21 cellular contexts compared by ENCODE assay signal in the genomic region with DNA sequence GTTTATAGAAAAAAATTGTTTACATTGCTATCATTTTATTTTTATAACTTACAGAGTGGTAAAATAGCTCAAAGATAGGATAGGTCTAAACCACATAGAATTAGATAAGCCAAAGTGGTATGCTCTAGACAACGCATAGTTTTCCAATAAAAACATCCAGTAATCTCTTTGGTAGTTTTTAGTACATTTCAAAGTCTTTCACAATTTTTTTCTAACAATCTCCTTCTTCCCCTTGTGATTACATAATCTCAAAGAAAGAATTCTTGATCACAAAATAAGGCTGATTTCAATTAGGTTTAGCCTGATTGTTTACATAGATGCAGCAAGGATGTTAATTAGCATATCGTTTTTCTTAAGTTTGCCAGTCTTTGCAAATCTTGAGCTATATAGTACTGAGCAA.
DNase-seq lines count a peak whose midpoint lies in the region; ATAC-seq and TF ChIP-seq lines count a peak whose summit lies in the region.
"Had no signal": no experiment of that assay in that cellular context is flagged by ENCODE, and none has a peak within 500 bp of the region (broad histone marks: within the 10 kb centered on the region; RNA-seq: fewer than 3 reads in every experiment).

No MANE protein-coding gene starts in this region.

- dilution Hi-C loops in mammary epithelial cell (cut with HindIII; ENCODE audit: low sequenced_read_pairs), result no loop called here

- WGBS in mammary epithelial cell (ENCODE audit: low coverage, missing lambda C conversion rate), result 97% methylated on average over 2 of the region's 2 CpGs

- no peaks in the 10 kb centered on the region for H3K79me2 ChIP-seq in mammary epithelial cell (ENCODE audit: insufficient read depth, low read length)

- no peak for TF ChIP-seq POLR2A in Peyer's patch (IDR thresholded peaks at IDR 0.05)

- no peaks in the 10 kb centered on the region for H3K9me3 ChIP-seq in Peyer's patch
- no peaks in the 10 kb centered on the region for H3K9me3 ChIP-seq in mammary epithelial cell (replicated peaks; ENCODE audit: insufficient read depth, low read length)
- H3K9me3 ChIP-seq: HAP-1, SK-N-SH had no signal

- in situ Hi-C loops in mammary epithelial cell (cut with MboI; ENCODE audit: low sequenced_read_pairs in 2 of 2), result no loop called here

- intact Hi-C loops in mammary epithelial cell (cut with micrococcal nuclease), result no loop called here

- H2AFZ ChIP-seq in mammary epithelial cell (ENCODE audit: low read depth, low read length), result no peak overlapping the region
- H2AFZ ChIP-seq: GM23338, PC-9 had no signal

- H3K27ac ChIP-seq in Peyer's patch (no peak overlapping the region), mammary epithelial cell (ENCODE audit: insufficient read depth, low read depth, low read length) (no peak overlapping the region)
- H3K27ac ChIP-seq: 22Rv1, PC-9 had no signal

- H3K36me3 ChIP-seq in Peyer's patch, result no peaks in the 10 kb centered on the region
- H3K36me3 ChIP-seq in mammary epithelial cell (ENCODE audit: insufficient read depth, low read length), result no peaks in the 10 kb centered on the region
- H3K36me3 ChIP-seq: HAP-1 had no signal

- no peak overlapping the region for H3K9ac ChIP-seq in mammary epithelial cell (ENCODE audit: insufficient read depth, low read length)
- H3K9ac ChIP-seq: SK-N-SH had no signal

- DNase-seq in NOMO-1 treated with DMSO at 0.1 percent for 48 hours (lab: John Stamatoyannopoulos, UW; ENCODE audit: unreplicated experiment), result peak; percentile 3
- no peak for DNase-seq in NOMO-1 treated with dmso at 0.1 percent for 144 hours (lab: John Stamatoyannopoulos, UW; ENCODE audit: unreplicated experiment)
- peak; percentile 46 for DNase-seq in amniotic epithelial cell (ENCODE audit: low read depth)
- peak; percentile 45 for DNase-seq in fibroblast of pulmonary artery (ENCODE audit: low read depth)
- no peak for DNase-seq in Peyer's patch
- DNase-seq in mammary epithelial cell, result no peak
- DNase-seq in middle frontal gyrus (ENCODE audit: extremely low spot score, low spot score), result no peak
- DNase-seq: ACHN, DMS53, Kasumi-1, NCI-H1694, NCI-H2081, NCI-H2171, NCI-H526, PC-9, SIG-M5, SK-N-SH had no signal

- CTCF ChIA-PET in mammary epithelial cell (lab: Charles Lee; ENCODE audit: low non-redundant PET), result no interaction called here

- ATAC-seq in GM21447 (IDR thresholded peaks at IDR 0.05; ENCODE audit: unreplicated experiment), result no peak
- ATAC-seq: GM23338 had no signal

- H3K27me3 ChIP-seq in Peyer's patch (no peaks in the 10 kb centered on the region), mammary epithelial cell (ENCODE audit: insufficient read depth, low read length) (no peaks in the 10 kb centered on the region)

- H3K4me3 ChIP-seq in fibroblast of pulmonary artery (replicated peaks; ENCODE audit: low read depth, low read length), result no peak overlapping the region
- H3K4me3 ChIP-seq in Peyer's patch, result no peak overlapping the region
- no peak overlapping the region for H3K4me3 ChIP-seq in mammary epithelial cell (replicated peaks in 1 of 3; ENCODE audit: insufficient read depth in 1 of 3, low read depth in 2 of 3, low read length in 3 of 3)
- H3K4me3 ChIP-seq: GM23338, HAP-1, PC-9 had no signal

- TF ChIP-seq CTCF in fibroblast of pulmonary artery (IDR thresholded peaks at IDR 0.05; ENCODE audit: low read length, missing control alignments) (no peak), Peyer's patch (IDR thresholded peaks at IDR 0.05) (no peak), mammary epithelial cell (conservative IDR thresholded peaks at IDR 0.05 in 1 of 2, IDR thresholded peaks at IDR 0.05 in 1 of 2; ENCODE audit: extremely low read depth in 1 of 2, insufficient read depth in 1 of 2, low read depth in 1 of 2, low read length in 2 of 2) (no peak)

- H3K4me1 ChIP-seq in Peyer's patch (no peaks in the 10 kb centered on the region), mammary epithelial cell (ENCODE audit: insufficient read depth, low read length) (no peaks in the 10 kb centered on the region)
- H3K4me1 ChIP-seq: HAP-1 had no signal

- H4K20me1 ChIP-seq in mammary epithelial cell (ENCODE audit: insufficient read depth, low read length), result no peaks in the 10 kb centered on the region

- no TSS peak for BruUV-seq in mammary epithelial cell (replicated peaks; lab: Mats Ljungman, UMichigan)

- no peak overlapping the region for H3K4me2 ChIP-seq in mammary epithelial cell (ENCODE audit: insufficient read depth, low read depth, low read length)
- H3K4me2 ChIP-seq: GM23338, PC-9, SK-N-SH had no signal

Comparison
In these comparisons a context has a peak if more than half of its experiments do, and no peak if none do; other contexts are left out.
1. DNase-seq: peak in NOMO-1 treated with DMSO at 0.1 percent for 48 hours (single experiment), amniotic epithelial cell (single experiment) and fibroblast of pulmonary artery (single experiment); none in NOMO-1 treated with dmso at 0.1 percent for 144 hours (single experiment), Peyer's patch (0 of 3), mammary epithelial cell (single experiment) and middle frontal gyrus (single experiment).